22 cellular contexts compared by ENCODE assay signal in genomic region chr12:131610891-131611290, GRCh38.
DNase-seq lines count a peak whose midpoint lies in the region; ATAC-seq, FAIRE-seq and TF ChIP-seq lines count a peak whose summit lies in the region.
"Had no signal": no experiment of that assay in that cellular context is flagged by ENCODE, and none has a peak within 500 bp of the region (broad histone marks: within the 10 kb centered on the region; RNA-seq: fewer than 3 reads in every experiment).

No MANE protein-coding gene starts in this region.

- intact Hi-C loops in CD4-positive, alpha-beta T cell (cut with DNase I, micrococcal nuclease): no loop called here

- H3K4me3 Mint-ChIP-seq in CD4-positive, alpha-beta T cell: no peak overlapping the region
- H3K4me3 Mint-ChIP-seq: CD14-positive monocyte; CD4-positive, CD25-positive, alpha-beta regulatory T cell; CD8-positive, alpha-beta T cell had no signal

- no peaks in the 10 kb centered on the region; a peak in 1 of 7 replicates for H3K27me3 ChIP-seq in H1 (replicated peaks in 1 of 4; ENCODE audit: control insufficient read depth in 3 of 4, extremely low read depth in 1 of 4, insufficient read depth in 3 of 4, low read length in 3 of 4)
- no peaks in the 10 kb centered on the region for H3K27me3 ChIP-seq in neuronal stem cell (ENCODE audit: control insufficient read depth in 3 of 3, insufficient read depth in 3 of 3, low read depth in 1 of 3, low read length in 3 of 3)
- no peaks in the 10 kb centered on the region for H3K27me3 ChIP-seq in trophoblast cell (ENCODE audit: insufficient read depth, low read length)
- no peaks in the 10 kb centered on the region for H3K27me3 ChIP-seq in CD4-positive, alpha-beta T cell (ENCODE audit: control insufficient read depth, insufficient read depth, low read length)
- H3K27me3 ChIP-seq: BE2C had no signal

- H3K23ac ChIP-seq in H1 (ENCODE audit: insufficient read length) (no peak overlapping the region), neuronal stem cell (ENCODE audit: low read depth, low read length, poor library complexity) (no peak overlapping the region), trophoblast cell (ENCODE audit: low read length) (no peak overlapping the region)

- H3K79me2 ChIP-seq in H1 (ENCODE audit: control insufficient read depth in 1 of 2, insufficient read depth in 2 of 2, low read length in 2 of 2) (no peaks in the 10 kb centered on the region), trophoblast cell (ENCODE audit: control insufficient read depth, insufficient read depth, low read length, poor library complexity) (no peaks in the 10 kb centered on the region)

- no peak for ATAC-seq in CD4-positive, alpha-beta T cell (ENCODE audit: poor library complexity)
- no peak for ATAC-seq in GM21528 (IDR thresholded peaks at IDR 0.05; ENCODE audit: low FRiP score, unreplicated experiment)
- ATAC-seq: CD8-positive, alpha-beta T cell had no signal

- H3K36me3 ChIP-seq in H1 (ENCODE audit: control insufficient read depth in 2 of 4, insufficient read depth in 4 of 4, low read length in 3 of 4) (no peaks in the 10 kb centered on the region), neuronal stem cell (replicated peaks in 1 of 2; ENCODE audit: control insufficient read depth in 2 of 2, insufficient read depth in 2 of 2, low read length in 2 of 2) (no peaks in the 10 kb centered on the region), trophoblast cell (ENCODE audit: control insufficient read depth in 1 of 2, insufficient read depth in 2 of 2, low read length in 2 of 2) (no peaks in the 10 kb centered on the region)
- H3K36me3 ChIP-seq: BE2C, BLaER1 had no signal

- TF ChIP-seq RAD21 in H1 (IDR thresholded peaks at IDR 0.05 in 1 of 2, conservative IDR thresholded peaks at IDR 0.05 in 1 of 2; ENCODE audit: low read depth in 2 of 2, low read length in 2 of 2): no peak

- H3K4me3 ChIP-seq in H1 (ENCODE audit: extremely low read depth in 1 of 4, insufficient read depth in 2 of 4, low read depth in 3 of 4, low read length in 4 of 4): no peak overlapping the region
- no peak overlapping the region for H3K4me3 ChIP-seq in neuronal stem cell (ENCODE audit: low read length in 2 of 2)
- peak overlapping the region; percentile 20 for H3K4me3 ChIP-seq in trophoblast cell (ENCODE audit: low read depth, low read length)
- H3K4me3 ChIP-seq: BLaER1 had no signal

- H4K91ac ChIP-seq in H1 (replicated peaks; ENCODE audit: insufficient read length, low read length) (no peak overlapping the region), neuronal stem cell (ENCODE audit: low read depth, low read length, poor library complexity) (no peak overlapping the region), trophoblast cell (ENCODE audit: low read depth, low read length) (no peak overlapping the region)

- no peaks in the 10 kb centered on the region for H3K27me3 Mint-ChIP-seq in CD4-positive, alpha-beta T cell

- CTCF ChIA-PET in H1 (lab: Charles Lee; ENCODE audit: partially characterized antibody): interaction anchor here (1.0 to 1.7 kb wide), 3 partner anchors 12 to 507 kb away, joined by 3 to 5 read pairs (median 3); no protein-coding TSS in a partner anchor
- CTCF ChIA-PET in CD4-positive, alpha-beta T cell (lab: Charles Lee): no interaction called here

- H3K27ac ChIP-seq in H1 (ENCODE audit: low read depth, low read length): no peak overlapping the region
- H3K27ac ChIP-seq in neuronal stem cell (replicated peaks; ENCODE audit: low read length): no peak overlapping the region
- H3K27ac ChIP-seq in trophoblast cell (ENCODE audit: low read depth, low read length): no peak overlapping the region
- no peak overlapping the region for H3K27ac ChIP-seq in CD4-positive, alpha-beta T cell (ENCODE audit: low read depth, low read length)
- H3K27ac ChIP-seq: BLaER1 had no signal

- H3K14ac ChIP-seq in H1 (ENCODE audit: insufficient read length) (no peak overlapping the region), neuronal stem cell (ENCODE audit: low read length) (peak overlapping the region; percentile 49), trophoblast cell (ENCODE audit: low read length) (no peak overlapping the region)

- H4K8ac ChIP-seq in H1 (ENCODE audit: extremely low read depth, insufficient read depth, low read length): no peak overlapping the region
- H4K8ac ChIP-seq in neuronal stem cell (ENCODE audit: low read depth, low read length): no peak overlapping the region
- H4K8ac ChIP-seq in trophoblast cell (ENCODE audit: low read depth, low read length): no peak overlapping the region

- H3K36me3 Mint-ChIP-seq in CD4-positive, alpha-beta T cell (ENCODE audit: low read depth): no peaks in the 10 kb centered on the region
- H3K36me3 Mint-ChIP-seq: CD4-positive, CD25-positive, alpha-beta regulatory T cell; CD8-positive, alpha-beta T cell had no signal

- TF ChIP-seq EP300 in H1 (IDR thresholded peaks at IDR 0.05; ENCODE audit: borderline replicate concordance in 1 of 2, low read depth in 2 of 2, low read length in 2 of 2): no peak

- H2BK12ac ChIP-seq in H1 (ENCODE audit: low read depth, low read length) (0 out of 2 replicates have a peak overlapping the region, but pooled peaks have one; percentile 17), neuronal stem cell (ENCODE audit: low read length) (no peak overlapping the region), trophoblast cell (ENCODE audit: low read length) (no peak overlapping the region)

- 79% methylated on average over 10 of the region's 11 CpGs; no CpG with 5 or more reads in 1 of the 2 experiments for WGBS in H1 (ENCODE audit: extremely low coverage in 1 of 2, insufficient coverage in 1 of 2, insufficient read length in 1 of 2, insufficient replicate concordance in 2 of 2, low coverage in 1 of 2, low lambda C conversion rate in 2 of 2, missing lambda C conversion rate in 1 of 2), 2 experiments
- WGBS in neuronal stem cell (ENCODE audit: extremely low coverage in 2 of 2, insufficient read length in 2 of 2, insufficient replicate concordance in 1 of 2), 2 donors: no CpG with 5 or more reads among the region's 11 CpGs
- no CpG with 5 or more reads among the region's 11 CpGs for WGBS in trophoblast cell (ENCODE audit: extremely low coverage, insufficient coverage, insufficient read length)

- no peak for TF ChIP-seq CTCF in H1 (IDR thresholded peaks at IDR 0.05; ENCODE audit: control extremely low read depth in 1 of 3, insufficient read depth in 1 of 3, low read depth in 1 of 3, low read length in 3 of 3)
- no peak for TF ChIP-seq CTCF in CD4-positive, alpha-beta T cell (IDR thresholded peaks at IDR 0.05)

- POLR2A ChIA-PET in H1 (lab: Charles Lee; ENCODE audit: partially characterized antibody): no interaction called here
- POLR2A ChIA-PET in CD4-positive, alpha-beta T cell (lab: Charles Lee): no interaction called here

- H3K9me3 Mint-ChIP-seq in CD4-positive, alpha-beta T cell: no peaks in the 10 kb centered on the region
- H3K9me3 Mint-ChIP-seq: CD4-positive, CD25-positive, alpha-beta regulatory T cell; CD8-positive, alpha-beta T cell had no signal

- H3K18ac ChIP-seq in H1 (ENCODE audit: extremely low read depth, low read length) (no peak overlapping the region), neuronal stem cell (ENCODE audit: low read length) (peak overlapping the region; percentile 13), trophoblast cell (ENCODE audit: low read length) (no peak overlapping the region)

- no peak overlapping the region for H3K9ac ChIP-seq in H1 (replicated peaks in 1 of 4; ENCODE audit: extremely low read depth in 1 of 4, low read depth in 3 of 4, low read length in 3 of 4)
- H3K9ac ChIP-seq in neuronal stem cell (ENCODE audit: low read depth, low read length, poor library complexity): no peak overlapping the region
- H3K9ac ChIP-seq in trophoblast cell (ENCODE audit: low read length): no peak overlapping the region
- H3K9ac ChIP-seq: BLaER1 had no signal

- H3K4ac ChIP-seq in H1 (replicated peaks; ENCODE audit: insufficient read length, low read depth, low read length) (no peak overlapping the region), neuronal stem cell (ENCODE audit: low read length) (no peak overlapping the region), trophoblast cell (ENCODE audit: low read depth, low read length) (no peak overlapping the region)

- H3K79me1 ChIP-seq in H1 (ENCODE audit: low read depth, low read length) (no peaks in the 10 kb centered on the region), neuronal stem cell (ENCODE audit: low read depth, low read length) (no peaks in the 10 kb centered on the region), trophoblast cell (ENCODE audit: low read length) (no peaks in the 10 kb centered on the region)

- H3K4me2 ChIP-seq in H1 (ENCODE audit: insufficient read depth in 1 of 2, low read depth in 2 of 2, low read length in 2 of 2) (no peak overlapping the region), neuronal stem cell (ENCODE audit: insufficient read depth, low read length, poor library complexity, severe bottlenecking) (no peak overlapping the region), trophoblast cell (ENCODE audit: low read length) (no peak overlapping the region)
- H3K4me2 ChIP-seq: BLaER1 had no signal

- H3K56ac ChIP-seq in H1 (replicated peaks; ENCODE audit: insufficient read length, low read depth, low read length): no peak overlapping the region

- H2BK20ac ChIP-seq in H1 (ENCODE audit: low read length): no peak overlapping the region

- H4K12ac ChIP-seq in trophoblast cell (ENCODE audit: low read depth, low read length): no peak overlapping the region

- H2BK15ac ChIP-seq in H1 (ENCODE audit: low read length) (peak overlapping the region; percentile 34; the same call in 1 of the 2 replicates), neuronal stem cell (ENCODE audit: low read length) (peak overlapping the region; percentile 63)

- DNase-seq in H1 (ENCODE audit: low read depth in 1 of 2, low spot score in 2 of 2) (no peak), neuronal stem cell (ENCODE audit: low spot score) (no peak), trophoblast cell (no peak), NCI-H1417 (lab: John Stamatoyannopoulos, UW) (no peak)
- DNase-seq in CD4-positive, alpha-beta T cell: no peak
- DNase-seq: 8988T; ACHN; BE2C; C1 segment of cervical spinal cord; Caco-2; Calu3; CD4-positive, CD25-positive, alpha-beta regulatory T cell; CD8-positive, alpha-beta T cell; DMS79 treated with DMSO at 0.1 percent for 48 hours; GF-D8 had no signal

- H3K4me1 ChIP-seq in H1 (replicated peaks in 1 of 4; ENCODE audit: control insufficient read depth in 3 of 4, insufficient read depth in 4 of 4, low read length in 3 of 4) (peaks cover 0 to 5% (median 0%) of the 10 kb centered on the region in 4 experiments; a peak in 5 of 7 replicates), neuronal stem cell (ENCODE audit: control insufficient read depth in 2 of 2, insufficient read depth in 1 of 2, low read depth in 1 of 2, low read length in 2 of 2) (peaks cover 4 to 17% of the 10 kb centered on the region in 2 donors), trophoblast cell (ENCODE audit: control insufficient read depth in 1 of 2, insufficient read depth in 2 of 2, low read length in 2 of 2) (peaks cover 0 to 3% of the 10 kb centered on the region in 2 experiments)
- H3K4me1 ChIP-seq: BE2C, Caco-2 had no signal

- no peak overlapping the region for H2BK120ac ChIP-seq in H1 (replicated peaks; ENCODE audit: low read depth, low read length)
- no peak overlapping the region for H2BK120ac ChIP-seq in neuronal stem cell (ENCODE audit: low read depth, low read length)
- H2BK120ac ChIP-seq in trophoblast cell (ENCODE audit: insufficient read depth, low read length, poor library complexity): no peak overlapping the region

- H2AK5ac ChIP-seq in H1 (ENCODE audit: low read depth, low read length) (no peak overlapping the region), neuronal stem cell (ENCODE audit: low read depth, low read length) (peak overlapping the region; percentile 15), trophoblast cell (ENCODE audit: low read length) (no peak overlapping the region)

- H3K23me2 ChIP-seq in H1 (ENCODE audit: low read depth, low read length): no peaks in the 10 kb centered on the region

- TF ChIP-seq POLR2A in H1 (IDR thresholded peaks at IDR 0.05; ENCODE audit: control extremely low read depth in 1 of 2, low read depth in 2 of 2, low read length in 2 of 2): no peak

- H2AFZ ChIP-seq in H1 (ENCODE audit: low read length) (no peak overlapping the region), neuronal stem cell (ENCODE audit: low read length) (no peak overlapping the region), trophoblast cell (ENCODE audit: insufficient read depth, low read length, poor library complexity) (no peak overlapping the region)

- FAIRE-seq in H1 (lab: Jason Lieb, UNC): no peak
- FAIRE-seq: A204.1, D721Med, G401.6, GM12891 had no signal

- H3K9me3 ChIP-seq in H1 (ENCODE audit: insufficient read depth in 2 of 2, low read depth in 1 of 2, low read length in 1 of 2): no peaks in the 10 kb centered on the region
- no peaks in the 10 kb centered on the region for H3K9me3 ChIP-seq in neuronal stem cell (replicated peaks in 1 of 2; ENCODE audit: control insufficient read depth in 2 of 2, insufficient read depth in 1 of 2, low read depth in 1 of 2, low read length in 2 of 2)
- H3K9me3 ChIP-seq in trophoblast cell (ENCODE audit: insufficient read depth, low read depth, low read length): no peaks in the 10 kb centered on the region
- no peaks in the 10 kb centered on the region for H3K9me3 ChIP-seq in CD4-positive, alpha-beta T cell (ENCODE audit: control insufficient read depth, low read length)
- H3K9me3 ChIP-seq: BE2C, BLaER1, Caco-2 had no signal

- H4K5ac ChIP-seq in H1 (ENCODE audit: insufficient read length, low read depth, low read length): no peak overlapping the region

- no peaks in the 10 kb centered on the region for H4K20me1 ChIP-seq in H1 (replicated peaks in 1 of 2; ENCODE audit: control insufficient read depth in 1 of 2, insufficient read depth in 2 of 2, low read length in 2 of 2)
- H4K20me1 ChIP-seq: BLaER1 had no signal

- H3K27ac Mint-ChIP-seq in CD4-positive, alpha-beta T cell: no peak overlapping the region
- H3K27ac Mint-ChIP-seq: CD14-positive monocyte; CD8-positive, alpha-beta T cell had no signal

- peaks cover 33% of the 10 kb centered on the region for H3K4me1 Mint-ChIP-seq in CD4-positive, alpha-beta T cell (ENCODE audit: low read depth)

- H2BK5ac ChIP-seq in H1 (ENCODE audit: low read depth, low read length) (no peak overlapping the region; the same call in 1 of the 2 replicates), neuronal stem cell (ENCODE audit: low read length) (no peak overlapping the region), trophoblast cell (ENCODE audit: low read depth, low read length, poor library complexity) (no peak overlapping the region)
